In the genomic region with DNA sequence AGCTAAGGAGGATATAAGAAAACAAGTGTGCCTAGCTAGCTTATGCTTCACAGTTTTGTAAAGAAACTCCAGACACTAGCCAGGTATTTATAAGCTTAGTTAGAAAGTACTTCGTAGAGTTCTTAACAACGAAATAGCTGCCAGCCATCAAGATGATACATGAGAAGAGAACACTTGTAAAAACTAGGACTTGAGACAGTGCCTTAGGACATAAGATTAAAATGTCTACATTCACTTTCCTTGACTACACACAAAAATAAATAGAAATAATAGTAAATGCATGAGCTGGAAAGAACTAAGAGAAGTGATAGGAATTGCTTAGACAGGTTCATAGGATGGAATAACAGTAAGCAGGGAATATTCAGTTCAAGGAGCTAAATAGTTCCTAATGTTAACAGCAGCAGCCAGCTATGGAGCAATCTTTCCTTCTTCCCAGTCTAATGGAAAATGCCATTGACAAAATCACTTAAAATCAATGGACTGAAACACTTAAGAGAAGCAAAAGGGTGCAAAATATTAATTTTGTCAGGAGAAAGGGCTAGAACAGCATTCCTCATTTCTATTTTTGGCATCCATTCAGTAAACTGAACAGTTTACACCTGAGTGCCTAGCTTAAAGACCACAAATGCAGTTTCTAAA, we compare ENCODE assay signal across 20 cellular contexts.
"Had no signal": no experiment of that assay in that cellular context is flagged by ENCODE, and none has a peak within 500 bp of the region (broad histone marks: within the 10 kb centered on the region; RNA-seq: fewer than 3 reads in every experiment).

No MANE protein-coding gene starts in this region.

- H3K4me3 Mint-ChIP-seq: natural killer cell; neural crest cell; stimulated activated effector memory CD8-positive, alpha-beta T cell treated with anti-CD3 and anti-CD28 coated beads, Interleukin-12 subunit alpha, Interleukin-12 subunit beta, amount 100 ng/mL, for 72 hours had no signal

- ATAC-seq: mucosa of descending colon; natural killer cell; stimulated activated effector memory CD8-positive, alpha-beta T cell treated with anti-CD3 and anti-CD28 coated beads, Interleukin-12 subunit alpha, Interleukin-12 subunit beta, amount 100 ng/mL, for 72 hours; stimulated activated naive CD8-positive, alpha-beta T cell treated with anti-CD3 and anti-CD28 coated beads, Interleukin-15, Interleukin-2, amounts not matched to agents 100 U/mL and 50 U/mL, for 24 hours; upper lobe of right lung had no signal

- H3K27ac ChIP-seq: colonic mucosa, esophagus squamous epithelium, hepatocyte, suprapubic skin, tibial artery, upper lobe of right lung, vagina had no signal

- H3K9me3 Mint-ChIP-seq: natural killer cell; stimulated activated effector memory CD8-positive, alpha-beta T cell treated with anti-CD3 and anti-CD28 coated beads, Interleukin-12 subunit alpha, Interleukin-12 subunit beta, amount 100 ng/mL, for 72 hours had no signal

- H3K27me3 ChIP-seq: colonic mucosa, esophagus squamous epithelium, hepatocyte, suprapubic skin, tibial artery, upper lobe of right lung, vagina had no signal

- DNase-seq: colonic mucosa; dermis blood vessel endothelial cell; esophagus squamous epithelium; foreskin fibroblast; head of caudate nucleus; kidney glomerular epithelial cell; mesendoderm; mucosa of descending colon; natural killer cell; posterior cingulate gyrus; stimulated activated CD4-positive, alpha-beta T cell treated with anti-CD3 and anti-CD28 coated beads, Interleukin-4, amount 100 ng/mL, for 1 hour; stimulated activated CD8-positive, alpha-beta memory T cell treated with anti-CD3 and anti-CD28 coated beads, Interleukin-4, amount 100 ng/mL, for 48 hours; stimulated activated naive CD8-positive, alpha-beta T cell treated with anti-CD3 and anti-CD28 coated beads, Interleukin-15, Interleukin-2, amounts not matched to agents 100 U/mL and 50 U/mL, for 24 hours; tibial artery; upper lobe of right lung had no signal

- H3K9me3 ChIP-seq: colonic mucosa, esophagus squamous epithelium, mucosa of descending colon, suprapubic skin, tibial artery, upper lobe of right lung, vagina had no signal

- H3K79me2 ChIP-seq: hepatocyte had no signal

- H3K4me1 ChIP-seq: colonic mucosa, esophagus squamous epithelium, tibial artery, upper lobe of right lung, vagina had no signal

- H3K4me3 ChIP-seq: colonic mucosa, esophagus squamous epithelium, hepatocyte, mucosa of descending colon, suprapubic skin, tibial artery, upper lobe of right lung, vagina had no signal

- H2AFZ ChIP-seq: hepatocyte had no signal

- H3K4me2 ChIP-seq: hepatocyte had no signal

- H3K36me3 Mint-ChIP-seq: natural killer cell; stimulated activated effector memory CD8-positive, alpha-beta T cell treated with anti-CD3 and anti-CD28 coated beads, Interleukin-12 subunit alpha, Interleukin-12 subunit beta, amount 100 ng/mL, for 72 hours had no signal

- H3K4me1 Mint-ChIP-seq: natural killer cell; stimulated activated effector memory CD8-positive, alpha-beta T cell treated with anti-CD3 and anti-CD28 coated beads, Interleukin-12 subunit alpha, Interleukin-12 subunit beta, amount 100 ng/mL, for 72 hours had no signal

- H3K36me3 ChIP-seq: colonic mucosa, esophagus squamous epithelium, suprapubic skin, tibial artery, upper lobe of right lung, vagina had no signal

- H3K27ac Mint-ChIP-seq: natural killer cell; stimulated activated effector memory CD8-positive, alpha-beta T cell treated with anti-CD3 and anti-CD28 coated beads, Interleukin-12 subunit alpha, Interleukin-12 subunit beta, amount 100 ng/mL, for 72 hours had no signal
